Comparison of ENCODE assay signal across 1 cellular context in genomic region chr21:36235058-36235582, GRCh38.
TF ChIP-seq lines count a peak whose summit lies in the region.

No MANE protein-coding gene starts in this region.

TF ChIP-seq in HepG2, 621 proteins besides CTCF, POLR2A, EP300 and RAD21 (continued from another document and continues in another):
- no peak for TF ChIP-seq ATAD3A (CRISPR knock-in tag; IDR thresholded peaks at IDR 0.05)
- no peak for TF ChIP-seq ZBTB46 (CRISPR knock-in tag; IDR thresholded peaks at IDR 0.05; ENCODE audit: borderline replicate concordance)
- TF ChIP-seq SAFB2 (CRISPR knock-in tag; IDR thresholded peaks at IDR 0.05; ENCODE audit: borderline replicate concordance, low read depth) = no peak
- no peak for TF ChIP-seq ZNF44 (CRISPR knock-in tag; IDR thresholded peaks at IDR 0.05)
- no peak for TF ChIP-seq ZBTB38 (CRISPR knock-in tag; IDR thresholded peaks at IDR 0.05)
- TF ChIP-seq ZMAT5 (CRISPR knock-in tag; IDR thresholded peaks at IDR 0.05; ENCODE audit: borderline replicate concordance, low read depth) = no peak
- no peak for TF ChIP-seq ATF1 (CRISPR knock-in tag; IDR thresholded peaks at IDR 0.05)
- no peak for TF ChIP-seq KLF13 (CRISPR knock-in tag; IDR thresholded peaks at IDR 0.05)
- no peak for TF ChIP-seq NPAS2 (CRISPR knock-in tag; IDR thresholded peaks at IDR 0.05; ENCODE audit: borderline replicate concordance)
- 0 out of 2 replicates have a peak, but pooled peaks have one; percentile 43 for TF ChIP-seq HOMEZ (CRISPR knock-in tag; IDR thresholded peaks at IDR 0.05; ENCODE audit: low read depth)
- no peak for TF ChIP-seq DNMT1 (CRISPR knock-in tag; IDR thresholded peaks at IDR 0.05)
- no peak for TF ChIP-seq MLXIP (CRISPR knock-in tag; IDR thresholded peaks at IDR 0.05; ENCODE audit: borderline replicate concordance)
- TF ChIP-seq ZNF260 (CRISPR knock-in tag; IDR thresholded peaks at IDR 0.05; ENCODE audit: borderline replicate concordance, low read depth) = no peak
- peak; percentile 87 for TF ChIP-seq SAP130 (CRISPR knock-in tag; IDR thresholded peaks at IDR 0.05; ENCODE audit: low read depth)
- TF ChIP-seq ZSCAN12 (CRISPR knock-in tag; IDR thresholded peaks at IDR 0.05) = no peak
- no peak for TF ChIP-seq CBX1 (IDR thresholded peaks at IDR 0.05; ENCODE audit: low read depth)
- TF ChIP-seq PAXIP1 (CRISPR knock-in tag; conservative IDR thresholded peaks at IDR 0.05) = peak; percentile 90
- TF ChIP-seq MIXL1 (CRISPR knock-in tag; IDR thresholded peaks at IDR 0.05) = peak; percentile 81
- TF ChIP-seq ARID3A (IDR thresholded peaks at IDR 0.05; ENCODE audit: low read depth, low read length) = peak; percentile 76
- TF ChIP-seq ASH2L (IDR thresholded peaks at IDR 0.05; ENCODE audit: insufficient read length, low read depth, low read length) = no peak
- no peak for TF ChIP-seq TFDP1 (CRISPR knock-in tag; IDR thresholded peaks at IDR 0.05; ENCODE audit: borderline replicate concordance)
- no peak for TF ChIP-seq BRD4 (CRISPR knock-in tag; IDR thresholded peaks at IDR 0.05)
- TF ChIP-seq ZNF800 (CRISPR knock-in tag; IDR thresholded peaks at IDR 0.05) = no peak
- TF ChIP-seq ZNF30 (CRISPR knock-in tag; IDR thresholded peaks at IDR 0.05) = no peak
- no peak for TF ChIP-seq ATRX (CRISPR knock-in tag; IDR thresholded peaks at IDR 0.05; ENCODE audit: borderline replicate concordance)
- TF ChIP-seq ZBTB2 (CRISPR knock-in tag; IDR thresholded peaks at IDR 0.05; ENCODE audit: low read depth) = no peak
- no peak for TF ChIP-seq TAF15 (IDR thresholded peaks at IDR 0.05; ENCODE audit: low read depth, low read length, poor library complexity, severe bottlenecking)
- TF ChIP-seq IKZF1 (IDR thresholded peaks at IDR 0.05) = no peak
- TF ChIP-seq ZNF776 (CRISPR knock-in tag; IDR thresholded peaks at IDR 0.05) = no peak
- TF ChIP-seq BORCS8-MEF2B (CRISPR knock-in tag; IDR thresholded peaks at IDR 0.05) = no peak
- no peak for TF ChIP-seq ZBTB1 (CRISPR knock-in tag; IDR thresholded peaks at IDR 0.05; ENCODE audit: borderline replicate concordance)
- TF ChIP-seq HNF1A (IDR thresholded peaks at IDR 0.05; ENCODE audit: low read depth) = no peak; the same call in 1 of the 2 replicates
- TF ChIP-seq HNF1A (CRISPR knock-in tag; IDR thresholded peaks at IDR 0.05; ENCODE audit: borderline replicate concordance) = peak; percentile 70; the same call in 1 of the 2 replicates
- peak; percentile 81 for TF ChIP-seq ZNF614 (CRISPR knock-in tag; IDR thresholded peaks at IDR 0.05; ENCODE audit: borderline replicate concordance)
- TF ChIP-seq ZNF580 (CRISPR knock-in tag; IDR thresholded peaks at IDR 0.05; ENCODE audit: borderline replicate concordance, low read depth) = peak; percentile 65; the same call in 1 of the 2 replicates
- peak; percentile 90 for TF ChIP-seq RXRA (CRISPR knock-in tag; IDR thresholded peaks at IDR 0.05)
- peak; percentile 65 for TF ChIP-seq NR2C2 (CRISPR knock-in tag; IDR thresholded peaks at IDR 0.05; ENCODE audit: borderline replicate concordance)
- TF ChIP-seq KLF9 (CRISPR knock-in tag; IDR thresholded peaks at IDR 0.05; ENCODE audit: low read depth) = peak; percentile 44; the same call in 1 of the 2 replicates
- TF ChIP-seq POGZ (CRISPR knock-in tag; IDR thresholded peaks at IDR 0.05) = peak; percentile 51; the same call in 1 of the 2 replicates
